1 cellular context compared by ENCODE assay signal in genomic region chr7:100781255-100781654, GRCh38.
TF ChIP-seq lines count a peak whose summit lies in the region.

No MANE protein-coding gene starts in this region.

TF ChIP-seq in GM23338, 12 proteins besides CTCF, POLR2A, EP300 and RAD21 (continued from another document):
- TF ChIP-seq ETS1 (IDR thresholded peaks at IDR 0.05) (no peak), ZNF331 (CRISPR knock-in tag; IDR thresholded peaks at IDR 0.05; ENCODE audit: low read depth) (no peak), EZH2 (IDR thresholded peaks at IDR 0.05; ENCODE audit: low read depth, unreplicated experiment) (no peak), NANOG (IDR thresholded peaks at IDR 0.05; ENCODE audit: borderline replicate concordance) (no peak), POLR2AphosphoS5 (IDR thresholded peaks at IDR 0.05; ENCODE audit: low read depth) (no peak), JUNB (IDR thresholded peaks at IDR 0.05; ENCODE audit: unreplicated experiment) (no peak)
- TF ChIP-seq, protein P1, sequence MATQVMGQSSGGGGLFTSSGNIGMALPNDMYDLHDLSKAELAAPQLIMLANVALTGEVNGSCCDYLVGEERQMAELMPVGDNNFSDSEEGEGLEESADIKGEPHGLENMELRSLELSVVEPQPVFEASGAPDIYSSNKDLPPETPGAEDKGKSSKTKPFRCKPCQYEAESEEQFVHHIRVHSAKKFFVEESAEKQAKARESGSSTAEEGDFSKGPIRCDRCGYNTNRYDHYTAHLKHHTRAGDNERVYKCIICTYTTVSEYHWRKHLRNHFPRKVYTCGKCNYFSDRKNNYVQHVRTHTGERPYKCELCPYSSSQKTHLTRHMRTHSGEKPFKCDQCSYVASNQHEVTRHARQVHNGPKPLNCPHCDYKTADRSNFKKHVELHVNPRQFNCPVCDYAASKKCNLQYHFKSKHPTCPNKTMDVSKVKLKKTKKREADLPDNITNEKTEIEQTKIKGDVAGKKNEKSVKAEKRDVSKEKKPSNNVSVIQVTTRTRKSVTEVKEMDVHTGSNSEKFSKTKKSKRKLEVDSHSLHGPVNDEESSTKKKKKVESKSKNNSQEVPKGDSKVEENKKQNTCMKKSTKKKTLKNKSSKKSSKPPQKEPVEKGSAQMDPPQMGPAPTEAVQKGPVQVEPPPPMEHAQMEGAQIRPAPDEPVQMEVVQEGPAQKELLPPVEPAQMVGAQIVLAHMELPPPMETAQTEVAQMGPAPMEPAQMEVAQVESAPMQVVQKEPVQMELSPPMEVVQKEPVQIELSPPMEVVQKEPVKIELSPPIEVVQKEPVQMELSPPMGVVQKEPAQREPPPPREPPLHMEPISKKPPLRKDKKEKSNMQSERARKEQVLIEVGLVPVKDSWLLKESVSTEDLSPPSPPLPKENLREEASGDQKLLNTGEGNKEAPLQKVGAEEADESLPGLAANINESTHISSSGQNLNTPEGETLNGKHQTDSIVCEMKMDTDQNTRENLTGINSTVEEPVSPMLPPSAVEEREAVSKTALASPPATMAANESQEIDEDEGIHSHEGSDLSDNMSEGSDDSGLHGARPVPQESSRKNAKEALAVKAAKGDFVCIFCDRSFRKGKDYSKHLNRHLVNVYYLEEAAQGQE (IDR thresholded peaks at IDR 0.05; ENCODE audit: unreplicated experiment): no peak
